ENCODE assay signal across 27 cellular contexts in the genomic region with DNA sequence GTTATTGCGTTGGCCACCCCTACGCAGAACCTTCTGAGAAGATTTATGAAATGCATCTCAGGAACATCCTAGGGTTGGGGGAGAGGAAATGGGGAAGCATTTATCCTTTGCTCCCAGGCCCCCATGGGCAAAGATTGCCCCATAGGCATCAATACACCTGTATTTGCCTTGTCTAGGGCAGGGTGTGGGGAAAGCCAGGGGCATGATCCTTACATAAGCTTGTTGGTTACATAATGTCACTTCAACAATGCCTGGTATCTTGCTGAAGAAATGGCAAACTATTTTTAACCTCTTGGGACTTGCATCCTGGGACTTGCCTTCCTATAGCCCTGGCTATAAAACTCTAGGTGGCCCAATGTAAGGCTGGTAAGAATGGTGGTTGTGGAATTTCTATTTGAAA.
"Had no signal": no experiment of that assay in that cellular context is flagged by ENCODE, and none has a peak within 500 bp of the region (broad histone marks: within the 10 kb centered on the region; RNA-seq: fewer than 3 reads in every experiment).

No MANE protein-coding gene starts in this region.

- H3K9me3 ChIP-seq: colonic mucosa, gastrocnemius medialis had no signal

- H3K4me3 ChIP-seq: colonic mucosa, esophagus squamous epithelium, gastrocnemius medialis, heart right ventricle, lung had no signal

- H3K36me3 ChIP-seq: colonic mucosa, esophagus squamous epithelium, gastrocnemius medialis, heart right ventricle had no signal

- H3K27me3 ChIP-seq: colonic mucosa, gastrocnemius medialis, heart right ventricle had no signal

- H3K27ac ChIP-seq: colonic mucosa, epithelial cell of prostate, esophagus squamous epithelium, gastrocnemius medialis, heart right ventricle had no signal

- ATAC-seq: effector memory CD8-positive, alpha-beta T cell; esophagus mucosa; gastrocnemius medialis; heart right ventricle; left colon; left lobe of liver; left ventricle myocardium superior had no signal

- FAIRE-seq: endometrium, islet of Langerhans, keratinocyte had no signal

- H3K4me1 ChIP-seq: colonic mucosa, esophagus squamous epithelium, gastrocnemius medialis, heart right ventricle had no signal

- DNase-seq: cerebellar nuclear complex; colonic mucosa; cortex of kidney; effector CD8-positive, alpha-beta T cell; effector memory CD8-positive, alpha-beta T cell; endodermal cell; erythroblast; esophagus squamous epithelium; foreskin fibroblast; foreskin melanocyte; gastrocnemius medialis; glutamatergic neuron; head of caudate nucleus; heart right ventricle; hippocampal formation; left colon; left ventricle myocardium superior; mammary epithelial cell; mesendoderm; midbrain had no signal
